In genomic region chr4:47498899-47499298, GRCh38 we compare ENCODE assay signal across 19 cellular contexts. TPM values are rescaled to one million over a fixed set of nuclear protein-coding genes. Genes with fewer than 3 reads are reported as not detected.
DNase-seq lines count a peak whose midpoint lies in the region; ATAC-seq and TF ChIP-seq lines count a peak whose summit lies in the region.
"Had no signal": no experiment of that assay in that cellular context is flagged by ENCODE, and none has a peak within 500 bp of the region (broad histone marks: within the 10 kb centered on the region; RNA-seq: fewer than 3 reads in every experiment).

No MANE protein-coding gene starts in this region.

- no peak overlapping the region for H3K4me3 ChIP-seq in spleen
- H3K4me3 ChIP-seq: Peyer's patch, tibial nerve had no signal

- no peak for TF ChIP-seq POLR2A in spleen (IDR thresholded peaks at IDR 0.05)

- H3K4me3 Mint-ChIP-seq in IgD-negative memory B cell: peak overlapping the region in 1 of 4 donors; percentile 40
- H3K4me3 Mint-ChIP-seq: activated naive CD8-positive, alpha-beta T cell treated with anti-CD3 and anti-CD28 coated beads, Interleukin-2, amount 10 ng/mL, durations not matched to agents 7 days and 5 days; mesothelial cell of epicardium had no signal

- H3K4me1 Mint-ChIP-seq in IgD-negative memory B cell: peaks cover 21 to 22% (median 22%) of the 10 kb centered on the region in 3 donors
- H3K4me1 Mint-ChIP-seq: activated naive CD8-positive, alpha-beta T cell treated with anti-CD3 and anti-CD28 coated beads, Interleukin-2, amount 10 ng/mL, durations not matched to agents 7 days and 5 days had no signal

- intact Hi-C loops in spleen (cut with DNase I; ENCODE audit: low total_unique reads): no loop called here

- no peaks in the 10 kb centered on the region for H3K9me3 ChIP-seq in spleen
- H3K9me3 ChIP-seq: Peyer's patch, SK-N-SH, tibial nerve had no signal

- H3K27me3 ChIP-seq in spleen (replicated peaks in 1 of 7): no peaks in the 10 kb centered on the region
- H3K27me3 ChIP-seq: brain microvascular endothelial cell, Peyer's patch, tibial nerve had no signal

- H3K36me3 Mint-ChIP-seq in IgD-negative memory B cell: peaks cover under 1% of the 10 kb centered on the region
- H3K36me3 Mint-ChIP-seq: activated naive CD8-positive, alpha-beta T cell treated with anti-CD3 and anti-CD28 coated beads, Interleukin-2, amount 10 ng/mL, durations not matched to agents 7 days and 5 days had no signal

- no peak for DNase-seq in spleen
- no peak for DNase-seq in DMS79 treated with DMSO at 0.1 percent for 48 hours (lab: John Stamatoyannopoulos, UW)
- DNase-seq in NCI-H82 (lab: John Stamatoyannopoulos, UW): no peak
- DNase-seq in A172 (ENCODE audit: low spot score): no peak
- DNase-seq: activated naive CD8-positive, alpha-beta T cell treated with anti-CD3 and anti-CD28 coated beads, Interleukin-2, amount 10 ng/mL, durations not matched to agents 7 days and 5 days; brain microvascular endothelial cell; Calu3; NCI-H1105 treated with DMSO at 0.1 percent for 48 hours; NCI-H748 treated with DMSO at 0.1 percent for 48 hours; Peyer's patch; SK-N-SH; T-helper 9 cell had no signal

- peaks cover 0 to 4% (median 0%) of the 10 kb centered on the region in 6 donors for H3K36me3 ChIP-seq in spleen
- H3K36me3 ChIP-seq: brain microvascular endothelial cell, Peyer's patch had no signal

- peak overlapping the region; percentile 32 to 82 (median 73) for H3K27ac ChIP-seq in spleen
- H3K27ac ChIP-seq: brain microvascular endothelial cell, epithelial cell of prostate had no signal

- H3K9me3 Mint-ChIP-seq in IgD-negative memory B cell: no peaks in the 10 kb centered on the region
- H3K9me3 Mint-ChIP-seq: activated naive CD8-positive, alpha-beta T cell treated with anti-CD3 and anti-CD28 coated beads, Interleukin-2, amount 10 ng/mL, durations not matched to agents 7 days and 5 days; mesothelial cell of epicardium had no signal

- H3K27ac Mint-ChIP-seq in IgD-negative memory B cell: peak overlapping the region; percentile 1 to 70 (median 57)
- H3K27ac Mint-ChIP-seq: activated naive CD8-positive, alpha-beta T cell treated with anti-CD3 and anti-CD28 coated beads, Interleukin-2, amount 10 ng/mL, durations not matched to agents 7 days and 5 days; mesothelial cell of epicardium had no signal

- H3K27me3 Mint-ChIP-seq in IgD-negative memory B cell: no peaks in the 10 kb centered on the region
- H3K27me3 Mint-ChIP-seq: activated naive CD8-positive, alpha-beta T cell treated with anti-CD3 and anti-CD28 coated beads, Interleukin-2, amount 10 ng/mL, durations not matched to agents 7 days and 5 days had no signal

- TF ChIP-seq CTCF in spleen (IDR thresholded peaks at IDR 0.05 in 8 of 11, conservative IDR thresholded peaks at IDR 0.05 in 3 of 11): no peak

- peak; percentile 47 for ATAC-seq in GM18867 (IDR thresholded peaks at IDR 0.05; ENCODE audit: unreplicated experiment)
- peak; percentile 43 for ATAC-seq in GM21786 (IDR thresholded peaks at IDR 0.05; ENCODE audit: unreplicated experiment)
- no peak for ATAC-seq in GM18909 (IDR thresholded peaks at IDR 0.05; ENCODE audit: poor library complexity, unreplicated experiment)

- whole genome bisulfite sequencing in spleen, 5 donors: 54 to 64% (median 59%) methylated on average over 6 of the region's 6 CpGs

- H3K4me1 ChIP-seq in spleen: peaks cover 10 to 60% (median 34%) of the 10 kb centered on the region in 6 donors

RNA-seq across cellular contexts. Expression of gene ATP10D, which starts 13.8 kb away (rescaled TPM):
- polyA plus RNA-seq in IgD-negative memory B cell: 16.2 TPM
- total RNA-seq in spleen: 10 to 100 TPM; 47.3 to 79.1 (median 52.8) TPM
- 1 to 10 TPM; 4.6 to 6.4 (median 5.6) TPM for polyA plus RNA-seq in spleen
- 11.9 and 23.3 TPM in 2 replicates for total RNA-seq in A172 (2014; rRNA removed; shearing (Covaris generic))

RNA-seq across cellular contexts. Expression of gene COMMD8, which starts 35.4 kb away (rescaled TPM):
- polyA plus RNA-seq in IgD-negative memory B cell: 44.6 TPM
- 10 to 100 TPM; 14.1 to 21.1 (median 19.4) TPM for total RNA-seq in spleen
- 10 to 100 TPM; 25.2 to 30.9 (median 28.5) TPM for polyA plus RNA-seq in spleen
- 54.2 and 83.0 TPM in 2 replicates for total RNA-seq in A172 (2014; rRNA removed; shearing (Covaris generic))
